ENCODE assay signal across 25 cellular contexts in the genomic region with DNA sequence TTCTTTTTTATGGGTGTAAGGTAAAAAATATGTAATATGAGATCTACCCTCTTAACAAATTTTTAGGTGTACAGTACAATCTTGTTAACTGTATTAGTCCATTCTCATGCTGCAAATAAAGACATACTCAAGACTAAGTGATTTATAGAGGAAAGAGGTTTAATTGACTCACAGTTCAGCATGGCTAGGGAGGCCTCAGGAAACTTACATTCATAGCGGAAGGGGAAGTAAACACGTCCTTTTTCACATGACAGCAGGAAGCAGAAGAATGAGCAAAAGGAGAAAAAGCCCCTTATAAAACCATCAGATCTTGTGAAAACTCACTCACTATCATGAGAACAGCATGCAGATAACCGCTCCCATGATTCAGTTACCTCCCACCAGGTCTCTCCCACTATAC.
"Had no signal": no experiment of that assay in that cellular context is flagged by ENCODE, and none has a peak within 500 bp of the region (broad histone marks: within the 10 kb centered on the region; RNA-seq: fewer than 3 reads in every experiment).

No MANE protein-coding gene starts in this region.

- H3K4me2 ChIP-seq: smooth muscle cell had no signal

- H3K4me1 Mint-ChIP-seq: activated CD8-positive, alpha-beta memory T cell treated with anti-CD3 and anti-CD28 coated beads, Interleukin-2, amount 10 ng/mL, durations not matched to agents 7 days and 5 days; activated naive CD4-positive, alpha-beta T cell treated with anti-CD3 and anti-CD28 coated beads, Interleukin-2, amount 50 U/mL, for 24 hours; activated naive CD8-positive, alpha-beta T cell treated with anti-CD3 and anti-CD28 coated beads, Interleukin-2, amount 50 U/mL, for 24 hours; T-helper 17 cell had no signal

- H3K27ac ChIP-seq: breast epithelium, gastrocnemius medialis, left lung, right atrium auricular region, tibial nerve had no signal

- H3K9me3 Mint-ChIP-seq: activated naive CD4-positive, alpha-beta T cell treated with anti-CD3 and anti-CD28 coated beads, Interleukin-2, amount 50 U/mL, for 24 hours; activated naive CD8-positive, alpha-beta T cell treated with anti-CD3 and anti-CD28 coated beads, Interleukin-2, amount 50 U/mL, for 24 hours; activated T-helper 2 cell treated with anti-CD3 and anti-CD28 coated beads, Interferon-gamma antibody, Interleukin-2, Interleukin-4, amounts not matched to agents 10 μg/mL and 5 μg/mL and 100 μg/mL, durations not matched to agents 14 hours and 24 hours and 36 hours; natural killer cell treated with Interleukin-12 subunit alpha and Interleukin-12 subunit beta and Interleukin-15 and Interleukin-18, amount 100 ng/mL, for 72 hours; WTC11 had no signal

- H3K36me3 Mint-ChIP-seq: activated CD8-positive, alpha-beta memory T cell treated with anti-CD3 and anti-CD28 coated beads, Interleukin-2, amount 10 ng/mL, durations not matched to agents 7 days and 5 days; natural killer cell treated with Interleukin-12 subunit alpha and Interleukin-12 subunit beta and Interleukin-15 and Interleukin-18, amount 100 ng/mL, for 72 hours; WTC11 had no signal

- H3K4me3 ChIP-seq: breast epithelium, gastrocnemius medialis, left lung, lung, mucosa of descending colon, right atrium auricular region, smooth muscle cell, tibial nerve had no signal

- DNase-seq: activated CD8-positive, alpha-beta memory T cell treated with anti-CD3 and anti-CD28 coated beads, Interleukin-2, amount 10 ng/mL, durations not matched to agents 7 days and 5 days; activated CD8-positive, alpha-beta T cell treated with anti-CD3 and anti-CD28 coated beads, Interleukin-2, amount 10 ng/mL, durations not matched to agents 7 days and 5 days; activated naive CD8-positive, alpha-beta T cell treated with anti-CD3 and anti-CD28 coated beads, Interleukin-2, amount 50 U/mL, for 24 hours; activated T-cell treated with anti-CD3 and anti-CD28 coated beads, Interleukin-2, amount 50 U/mL, for 48 hours; central memory CD4-positive, alpha-beta T cell; effector CD8-positive, alpha-beta T cell; erythroblast; gastrocnemius medialis; glutamatergic neuron; left lung; mesendoderm; mucosa of descending colon; stimulated activated CD4-positive, alpha-beta T cell treated with anti-CD3 and anti-CD28 coated beads, Interleukin-2, amount 100 ng/mL, for 24 hours; stimulated activated naive CD4-positive, alpha-beta T cell; T-helper 17 cell; T1000 had no signal

- H3K27ac Mint-ChIP-seq: activated CD8-positive, alpha-beta memory T cell treated with anti-CD3 and anti-CD28 coated beads, Interleukin-2, amount 10 ng/mL, durations not matched to agents 7 days and 5 days; activated CD8-positive, alpha-beta T cell treated with anti-CD3 and anti-CD28 coated beads, Interleukin-2, amount 10 ng/mL, durations not matched to agents 7 days and 5 days; activated naive CD4-positive, alpha-beta T cell treated with anti-CD3 and anti-CD28 coated beads, Interleukin-2, amount 50 U/mL, for 24 hours; activated naive CD8-positive, alpha-beta T cell treated with anti-CD3 and anti-CD28 coated beads, Interleukin-2, amount 50 U/mL, for 24 hours; activated T-helper 2 cell treated with anti-CD3 and anti-CD28 coated beads, Interferon-gamma antibody, Interleukin-2, Interleukin-4, amounts not matched to agents 10 μg/mL and 5 μg/mL and 100 μg/mL, durations not matched to agents 14 hours and 24 hours and 36 hours; natural killer cell treated with Interleukin-12 subunit alpha and Interleukin-12 subunit beta and Interleukin-15 and Interleukin-18, amount 100 ng/mL, for 72 hours; T-helper 17 cell had no signal

- H3K9me3 ChIP-seq: breast epithelium, gastrocnemius medialis, left lung, mucosa of descending colon, right atrium auricular region, tibial nerve had no signal

- H3K27me3 Mint-ChIP-seq: activated CD8-positive, alpha-beta memory T cell treated with anti-CD3 and anti-CD28 coated beads, Interleukin-2, amount 10 ng/mL, durations not matched to agents 7 days and 5 days; activated naive CD4-positive, alpha-beta T cell treated with anti-CD3 and anti-CD28 coated beads, Interleukin-2, amount 50 U/mL, for 24 hours; activated naive CD8-positive, alpha-beta T cell treated with anti-CD3 and anti-CD28 coated beads, Interleukin-2, amount 50 U/mL, for 24 hours; natural killer cell treated with Interleukin-12 subunit alpha and Interleukin-12 subunit beta and Interleukin-15 and Interleukin-18, amount 100 ng/mL, for 72 hours; T-helper 17 cell had no signal

- H3K4me3 Mint-ChIP-seq: activated CD8-positive, alpha-beta memory T cell treated with anti-CD3 and anti-CD28 coated beads, Interleukin-2, amount 10 ng/mL, durations not matched to agents 7 days and 5 days; activated CD8-positive, alpha-beta T cell treated with anti-CD3 and anti-CD28 coated beads, Interleukin-2, amount 10 ng/mL, durations not matched to agents 7 days and 5 days; activated naive CD4-positive, alpha-beta T cell treated with anti-CD3 and anti-CD28 coated beads, Interleukin-2, amount 50 U/mL, for 24 hours; activated naive CD8-positive, alpha-beta T cell treated with anti-CD3 and anti-CD28 coated beads, Interleukin-2, amount 50 U/mL, for 24 hours; natural killer cell treated with Interleukin-12 subunit alpha and Interleukin-12 subunit beta and Interleukin-15 and Interleukin-18, amount 100 ng/mL, for 72 hours; T-helper 17 cell; WTC11 had no signal

- H3K4me1 ChIP-seq: breast epithelium, gastrocnemius medialis, left lung, right atrium auricular region had no signal

- H3K27me3 ChIP-seq: breast epithelium, gastrocnemius medialis, left lung, right atrium auricular region, tibial nerve had no signal

- H3K36me3 ChIP-seq: breast epithelium had no signal

- ATAC-seq: activated CD8-positive, alpha-beta memory T cell treated with anti-CD3 and anti-CD28 coated beads, Interleukin-2, amount 10 ng/mL, durations not matched to agents 7 days and 5 days; activated CD8-positive, alpha-beta T cell treated with anti-CD3 and anti-CD28 coated beads, Interleukin-2, amount 10 ng/mL, durations not matched to agents 7 days and 5 days; activated naive CD8-positive, alpha-beta T cell treated with anti-CD3 and anti-CD28 coated beads, Interleukin-2, amount 50 U/mL, for 24 hours; gastrocnemius medialis; left lung; mucosa of descending colon; natural killer cell treated with Interleukin-12 subunit alpha and Interleukin-12 subunit beta and Interleukin-15 and Interleukin-18, amount 100 ng/mL, for 72 hours; T-helper 17 cell; WTC11 had no signal
